Comparison of ENCODE assay signal across 12 cellular contexts in genomic region chr6:36956111-36956820, GRCh38. TPM values are rescaled to one million over a fixed set of nuclear protein-coding genes. Genes with fewer than 3 reads are reported as not detected.
DNase-seq lines count a peak whose midpoint lies in the region; ATAC-seq and TF ChIP-seq lines count a peak whose summit lies in the region.
"Had no signal": no experiment of that assay in that cellular context is flagged by ENCODE, and none has a peak within 500 bp of the region (broad histone marks: within the 10 kb centered on the region; RNA-seq: fewer than 3 reads in every experiment).

No MANE protein-coding gene starts in this region.

- no peaks in the 10 kb centered on the region for H3K27me3 Mint-ChIP-seq in activated naive CD4-positive, alpha-beta T cell treated with anti-CD3 and anti-CD28 coated beads, Interleukin-2, amount 50 U/mL, for 24 hours

- 51 to 70% (median 59%) methylated on average over 2 to 7 of the region's 7 CpGs for WGBS in heart left ventricle, 4 donors
- 25% methylated on average over 4 of the region's 7 CpGs for WGBS in suprapubic skin

- H3K4me3 ChIP-seq in heart left ventricle: peak overlapping the region in 8 of 12 donors; percentile 7 to 48 (median 35)
- no peak overlapping the region for H3K4me3 ChIP-seq in suprapubic skin
- H3K4me3 ChIP-seq: esophagus squamous epithelium, thyroid gland had no signal

- H3K27me3 ChIP-seq in heart left ventricle (no peaks in the 10 kb centered on the region), suprapubic skin (no peaks in the 10 kb centered on the region)
- H3K27me3 ChIP-seq: esophagus squamous epithelium, thyroid gland had no signal

- CTCF ChIA-PET in RWPE1 (lab: Yijun Ruan, JAX): interaction anchor here (0.6 to 1.2 kb wide), 2 partner anchors 23 to 42 kb away, joined by 5 to 6 read pairs; no protein-coding TSS in a partner anchor

- H3K36me3 ChIP-seq in heart left ventricle (no peaks in the 10 kb centered on the region), suprapubic skin (no peaks in the 10 kb centered on the region)
- H3K36me3 ChIP-seq: esophagus squamous epithelium, thyroid gland had no signal

- TF ChIP-seq CTCF in RWPE1 (conservative IDR thresholded peaks at IDR 0.05; ENCODE audit: low read depth) (no peak), heart left ventricle (IDR thresholded peaks at IDR 0.05) (no peak), suprapubic skin (IDR thresholded peaks at IDR 0.05) (no peak)

- POLR2A ChIA-PET in RWPE1 (lab: Yijun Ruan, JAX; ENCODE audit: low non-redundant PET): interaction anchor here (0.5 kb wide), 1 partner anchor 271 kb away, joined by 3 read pairs; no protein-coding TSS in a partner anchor

- H3K4me1 ChIP-seq in heart left ventricle (peaks cover 0 to 39% (median 11%) of the 10 kb centered on the region in 12 donors), suprapubic skin (peaks cover 52% of the 10 kb centered on the region)

- DNase-seq in activated naive CD4-positive, alpha-beta T cell (lab: John Stamatoyannopoulos, UW): no peak
- DNase-seq in RWPE1 (ENCODE audit: low spot score): peak; percentile 51
- DNase-seq in heart left ventricle: peak in 1 of 5 donors; percentile 65
- DNase-seq in suprapubic skin (ENCODE audit: low spot score in 2 of 2): peak; percentile 53 to 66
- DNase-seq in activated CD4-positive, alpha-beta T cell treated with anti-CD3 and anti-CD28 coated beads for 1 hour: no peak
- DNase-seq: esophagus squamous epithelium, RPMI8226, thyroid gland had no signal

- H3K36me3 Mint-ChIP-seq in activated naive CD4-positive, alpha-beta T cell treated with anti-CD3 and anti-CD28 coated beads, Interleukin-2, amount 50 U/mL, for 24 hours: no peaks in the 10 kb centered on the region

- no peak overlapping the region for H3K4me3 Mint-ChIP-seq in activated naive CD4-positive, alpha-beta T cell treated with anti-CD3 and anti-CD28 coated beads, Interleukin-2, amount 50 U/mL, for 24 hours

- H3K9me3 ChIP-seq in heart left ventricle: no peaks in the 10 kb centered on the region
- no peaks in the 10 kb centered on the region for H3K9me3 ChIP-seq in suprapubic skin
- H3K9me3 ChIP-seq: esophagus squamous epithelium, thyroid gland had no signal

- H3K9me3 Mint-ChIP-seq in activated naive CD4-positive, alpha-beta T cell treated with anti-CD3 and anti-CD28 coated beads, Interleukin-2, amount 50 U/mL, for 24 hours: no peaks in the 10 kb centered on the region

- TF ChIP-seq POLR2A in heart left ventricle (IDR thresholded peaks at IDR 0.05) (no peak), suprapubic skin (IDR thresholded peaks at IDR 0.05) (no peak)

- H3K27ac ChIP-seq in RWPE1 (peak overlapping the region; percentile 78), heart left ventricle (peak overlapping the region in 6 of 12 donors; percentile 12 to 55 (median 24)), suprapubic skin (no peak overlapping the region)
- H3K27ac ChIP-seq: thyroid gland had no signal

- ATAC-seq in heart left ventricle: peak in 3 of 4 donors; percentile 31 to 38 (median 34)
- no peak for ATAC-seq in GM18873 (IDR thresholded peaks at IDR 0.05; ENCODE audit: low FRiP score, unreplicated experiment)
- ATAC-seq in GM21723 (IDR thresholded peaks at IDR 0.05; ENCODE audit: unreplicated experiment): no peak

- peaks cover 40% of the 10 kb centered on the region for H3K4me1 Mint-ChIP-seq in activated naive CD4-positive, alpha-beta T cell treated with anti-CD3 and anti-CD28 coated beads, Interleukin-2, amount 50 U/mL, for 24 hours

- intact Hi-C loops in heart left ventricle (cut with DNase I): no loop called here

- peak overlapping the region; percentile 14 for H3K27ac Mint-ChIP-seq in activated naive CD4-positive, alpha-beta T cell treated with anti-CD3 and anti-CD28 coated beads, Interleukin-2, amount 50 U/mL, for 24 hours

- TF ChIP-seq EP300 in suprapubic skin (IDR thresholded peaks at IDR 0.05): no peak

RNA-seq across cellular contexts. Expression of gene PI16, which starts 1.7 kb away (rescaled TPM):
- total RNA-seq in heart left ventricle (10 to 100 TPM in 7 of 9 donors, 1 to 10 TPM in 2; 7.5 to 36.2 (median 12.1) TPM), suprapubic skin (10 to 100 TPM in 1 of 4 donors, 1 to 10 TPM in 3; 2.8 to 17.2 (median 3.9) TPM)
- 10 to 100 TPM in 1 of 2 donors, 1 to 10 TPM in 1; 5.7 to 23.5 TPM for polyA plus RNA-seq in heart left ventricle
- total RNA-seq: osteocyte had no signal

RNA-seq across cellular contexts. Expression of gene MTCH1, which starts 29.7 kb away (rescaled TPM):
- total RNA-seq in heart left ventricle (100 to 1,000 TPM; 144 to 320 (median 193) TPM), suprapubic skin (100 to 1,000 TPM; 160 to 220 (median 183) TPM)
- 100 to 1,000 TPM; 104 to 367 TPM for polyA plus RNA-seq in heart left ventricle

RNA-seq across cellular contexts. Expression of gene FGD2, which starts 49.2 kb away (rescaled TPM):
- total RNA-seq in heart left ventricle (10 to 100 TPM in 2 of 9 donors, 1 to 10 TPM in 7; 1.4 to 45.8 (median 4.9) TPM), suprapubic skin (10 to 100 TPM in 1 of 4 donors, 1 to 10 TPM in 3; 2.4 to 13.6 (median 4.6) TPM)
- 1 to 10 TPM; 4.1 to 6.9 TPM for polyA plus RNA-seq in heart left ventricle
- total RNA-seq: osteocyte had no signal

Comparison
In these comparisons a context has a peak if more than half of its experiments do, and no peak if none do; other contexts are left out.
1. DNase-seq: peak in RWPE1 (single experiment) and suprapubic skin (2 of 2); none in activated naive CD4-positive, alpha-beta T cell (0 of 4) and activated CD4-positive, alpha-beta T cell treated with anti-CD3 and anti-CD28 coated beads for 1 hour (single experiment).
2. ATAC-seq: peak in heart left ventricle (3 of 4); none in GM18873 (single experiment) and GM21723 (single experiment).